13 cellular contexts compared by ENCODE assay signal in genomic region chr9:38020251-38021076, GRCh38. TPM values are rescaled to one million over a fixed set of nuclear protein-coding genes. Genes with fewer than 3 reads are reported as not detected.
DNase-seq lines count a peak whose midpoint lies in the region; ATAC-seq and TF ChIP-seq lines count a peak whose summit lies in the region.
"Had no signal": no experiment of that assay in that cellular context is flagged by ENCODE, and none has a peak within 500 bp of the region (broad histone marks: within the 10 kb centered on the region; RNA-seq: fewer than 3 reads in every experiment).

No MANE protein-coding gene starts in this region.

- H4K20me1 ChIP-seq in hepatocyte (ENCODE audit: insufficient read depth, poor library complexity, severe bottlenecking) = no peaks in the 10 kb centered on the region

- H3K79me2 ChIP-seq in hepatocyte = peaks cover 76% of the 10 kb centered on the region

- H2AFZ ChIP-seq in hepatocyte = no peak overlapping the region

- H3K9me3 ChIP-seq in right atrium auricular region = no peaks in the 10 kb centered on the region
- no peaks in the 10 kb centered on the region for H3K9me3 ChIP-seq in SJCRH30 (replicated peaks)
- H3K9me3 ChIP-seq in hepatocyte (ENCODE audit: low read depth) = no peaks in the 10 kb centered on the region
- H3K9me3 ChIP-seq: BE2C, neutrophil, Peyer's patch had no signal

- no peaks in the 10 kb centered on the region for H3K27me3 ChIP-seq in right atrium auricular region
- H3K27me3 ChIP-seq in SJCRH30 = no peaks in the 10 kb centered on the region
- no peaks in the 10 kb centered on the region for H3K27me3 ChIP-seq in hepatocyte
- H3K27me3 ChIP-seq: BE2C, Peyer's patch had no signal

- H3K4me2 ChIP-seq in hepatocyte = peak overlapping the region; percentile 62

- H3K4me3 ChIP-seq in right atrium auricular region (no peak overlapping the region), SJCRH30 (no peak overlapping the region), hepatocyte (no peak overlapping the region), urinary bladder (ENCODE audit: low read depth, low read length) (no peak overlapping the region)
- H3K4me3 ChIP-seq: Peyer's patch had no signal

- ATAC-seq in Right ventricle myocardium superior (ENCODE audit: poor library complexity) (no peak), GM21447 (IDR thresholded peaks at IDR 0.05; ENCODE audit: unreplicated experiment) (no peak), left colon (no peak)

- DNase-seq in right atrium auricular region (ENCODE audit: low spot score) = no peak
- DNase-seq in Right ventricle myocardium superior = no peak
- DNase-seq in SJCRH30 = no peak
- no peak for DNase-seq in hepatocyte (ENCODE audit: low spot score)
- no peak for DNase-seq in left colon
- DNase-seq in stimulated activated CD4-positive, alpha-beta T cell treated with anti-CD3 and anti-CD28 coated beads, Interleukin-2, amount 100 ng/mL, for 48 hours = no peak
- DNase-seq: BE2C; NCI-H1417; Peyer's patch; stimulated activated CD4-positive, alpha-beta T cell treated with anti-CD3 and anti-CD28 coated beads, Interleukin-4, amount 100 ng/mL, for 1 hour had no signal

- no peaks in the 10 kb centered on the region for H3K36me3 ChIP-seq in right atrium auricular region
- H3K36me3 ChIP-seq in SJCRH30 = no peaks in the 10 kb centered on the region; the same call in 1 of the 2 replicates
- no peaks in the 10 kb centered on the region for H3K36me3 ChIP-seq in hepatocyte (replicated peaks; ENCODE audit: insufficient read depth, low read depth)
- H3K36me3 ChIP-seq in urinary bladder (ENCODE audit: insufficient read depth) = no peaks in the 10 kb centered on the region
- H3K36me3 ChIP-seq: BE2C, neutrophil had no signal

- H3K27ac ChIP-seq in right atrium auricular region = peak overlapping the region; percentile 18 to 68
- H3K27ac ChIP-seq in SJCRH30 = peak overlapping the region; percentile 92; the same call in 1 of the 2 replicates
- H3K27ac ChIP-seq in hepatocyte = peak overlapping the region; percentile 87
- peak overlapping the region; percentile 12 for H3K27ac ChIP-seq in urinary bladder (ENCODE audit: low read depth)
- H3K27ac ChIP-seq: neutrophil had no signal

- H3K4me1 ChIP-seq in right atrium auricular region = peaks cover 5 to 97% of the 10 kb centered on the region in 2 donors
- H3K4me1 ChIP-seq in SJCRH30 = peaks cover 81% of the 10 kb centered on the region
- H3K4me1 ChIP-seq in hepatocyte (ENCODE audit: insufficient read depth) = peaks cover 78% of the 10 kb centered on the region
- peaks cover 2% of the 10 kb centered on the region for H3K4me1 ChIP-seq in urinary bladder (ENCODE audit: insufficient read depth)

- TF ChIP-seq CTCF in right atrium auricular region (IDR thresholded peaks at IDR 0.05) (no peak), hepatocyte (IDR thresholded peaks at IDR 0.05; ENCODE audit: poor library complexity) (no peak)

- WGBS in hepatocyte (ENCODE audit: low lambda C conversion rate, missing lambda C conversion rate) = 62% methylated on average over 10 of the region's 10 CpGs
- WGBS in urinary bladder = 54% methylated on average over 10 of the region's 10 CpGs

- intact Hi-C loops in Right ventricle myocardium superior (cut with DNase I) = no loop called here
- intact Hi-C loops in left colon (cut with DNase I, micrococcal nuclease) = no loop called here

- H3K9me2 ChIP-seq in hepatocyte (replicated peaks; ENCODE audit: insufficient read depth) = no peaks in the 10 kb centered on the region

RNA-seq across cellular contexts. Expression of gene SHB, which starts 48.6 kb away (rescaled TPM):
- total RNA-seq in right atrium auricular region (10 to 100 TPM; 33.9 to 39.9 TPM), Right ventricle myocardium superior (15.0 TPM), hepatocyte (15.5 and 20.8 TPM in 2 replicates), urinary bladder (10.4 TPM), left colon (10 to 100 TPM; 19.6 to 26.2 TPM)
- total RNA-seq in SJCRH30 (2014; rRNA removed; shearing (Covaris generic)) = 14.7 and 14.9 TPM in 2 replicates
- polyA plus RNA-seq in hepatocyte (36.1 and 48.3 TPM in 2 replicates), urinary bladder (17.1 TPM)

Comparison
In these comparisons a context has a peak if more than half of its experiments do, and no peak if none do; other contexts are left out.
1. H3K27ac ChIP-seq: peak in every context shown above with its lines; median percentile 92 in SJCRH30; 87 in hepatocyte; 43 in right atrium auricular region; 12 in urinary bladder.